29 cellular contexts compared by ENCODE assay signal in the genomic region with DNA sequence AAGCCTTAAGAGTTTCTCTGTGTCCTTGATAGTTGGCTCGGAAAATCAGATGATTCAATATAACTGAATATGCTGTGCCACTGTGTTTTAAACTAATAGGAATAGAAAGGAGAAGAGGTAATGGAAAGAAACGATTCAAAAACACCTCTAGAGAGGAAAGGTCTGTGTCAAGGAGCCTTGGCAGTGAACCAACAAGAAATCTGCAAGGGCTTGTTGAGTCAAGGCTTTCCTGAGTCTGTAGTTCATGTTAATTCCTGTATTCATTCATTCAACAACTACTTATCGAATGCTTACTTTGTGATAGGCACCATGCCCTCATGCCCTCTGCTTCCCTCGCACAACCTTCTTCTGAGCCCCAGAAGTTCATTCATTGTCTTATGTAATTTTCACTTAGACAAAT.
"Had no signal": no experiment of that assay in that cellular context is flagged by ENCODE, and none has a peak within 500 bp of the region (broad histone marks: within the 10 kb centered on the region; RNA-seq: fewer than 3 reads in every experiment).

No MANE protein-coding gene starts in this region.

- H3K4me1 ChIP-seq: ascending aorta, SJCRH30 had no signal

- DNase-seq: activated CD4-positive, alpha-beta memory T cell treated with anti-CD3 and anti-CD28 coated beads for 36 hours; activated CD4-positive, alpha-beta T cell treated with anti-CD3 and anti-CD28 coated beads, Interleukin-2, amount 10 ng/mL, durations not matched to agents 7 days and 5 days; activated CD4-positive, CD25-positive, alpha-beta regulatory T cell; activated CD8-positive, alpha-beta memory T cell treated with anti-CD3 and anti-CD28 coated beads for 24 hours; activated effector memory CD4-positive, alpha-beta T cell treated with anti-CD3 and anti-CD28 coated beads, Interleukin-2, amount 50 U/mL, for 16 hours; activated naive CD4-positive, alpha-beta T cell treated with Interleukin-2 at 50 U/mL for 16 hours; activated naive CD8-positive, alpha-beta T cell treated with anti-CD3 and anti-CD28 coated beads, Interleukin-2, amount 50 U/mL, for 24 hours; activated T-cell treated with anti-CD3 and anti-CD28 coated beads, Interleukin-2, amount 50 U/mL, for 4 hours; amniotic stem cell; cerebellar nuclear complex; MG63; MV-4-11; NCI-H1092 treated with DMSO at 0.1 percent for 48 hours; NCI-H1417 treated with DMSO at 0.1 percent for 48 hours; NCI-H1694; NCI-H2029; NCI-H2107; NCI-H526; NCI-H774; Right ventricle myocardium superior; RPMI8226; SJCRH30; SK-N-SH; T-helper 1 cell had no signal

- H3K4me3 ChIP-seq: ascending aorta, MG63, SJCRH30 had no signal

- H3K36me3 ChIP-seq: ascending aorta, MG63, SJCRH30 had no signal

- H3K9ac ChIP-seq: KMS-11, SK-N-SH had no signal

- ATAC-seq: activated naive CD4-positive, alpha-beta T cell treated with anti-CD3 and anti-CD28 coated beads, Interleukin-2, amount 50 U/mL, for 72 hours; activated naive CD8-positive, alpha-beta T cell treated with anti-CD3 and anti-CD28 coated beads, Interleukin-2, amount 50 U/mL, for 24 hours; activated T-cell treated with anti-CD3 and anti-CD28 coated beads, Interleukin-2, amount 50 U/mL, for 4 hours; Panc1 had no signal

- H3K4me2 ChIP-seq: KMS-11, SK-N-SH had no signal

- H3K27ac ChIP-seq: ascending aorta, KMS-11, SJCRH30, VCaP had no signal

- H3K27me3 ChIP-seq: ascending aorta, MG63, SJCRH30 had no signal

- H3K9me3 ChIP-seq: ascending aorta, MG63, SJCRH30, SK-N-SH had no signal
